In the genomic region with DNA sequence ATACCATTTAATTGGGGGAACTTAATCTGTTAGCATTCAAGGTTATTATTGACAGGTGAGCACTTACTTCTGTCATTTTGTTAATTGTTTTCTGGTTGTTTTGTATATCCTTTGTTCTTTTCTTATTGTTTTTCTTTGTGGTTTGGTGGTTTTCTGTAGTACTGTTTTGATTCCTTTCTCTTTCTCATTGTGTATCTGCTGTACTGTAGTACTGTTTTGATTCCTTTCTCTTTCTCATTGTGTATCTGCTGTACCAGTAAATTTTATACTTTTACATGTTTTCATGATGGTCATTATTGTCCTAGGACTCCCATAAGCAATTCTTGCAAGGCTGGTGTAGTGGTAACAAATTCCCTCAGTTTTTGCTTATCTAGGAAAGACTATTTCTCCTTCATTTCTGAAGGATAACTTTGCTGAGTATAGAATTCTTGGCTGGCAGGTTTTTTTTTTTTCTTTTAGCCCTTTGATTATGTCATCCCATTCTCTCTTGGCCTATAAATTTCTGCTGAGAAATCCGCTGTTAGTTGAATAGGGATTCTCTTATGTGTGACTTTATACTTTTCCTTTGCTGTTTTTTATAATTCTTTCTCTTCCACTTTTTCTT, we compare ENCODE assay signal across 9 cellular contexts. TPM values are rescaled to one million over a fixed set of nuclear protein-coding genes. Genes with fewer than 3 reads are reported as not detected.
"Had no signal": no experiment of that assay in that cellular context is flagged by ENCODE, and none has a peak within 500 bp of the region (broad histone marks: within the 10 kb centered on the region; RNA-seq: fewer than 3 reads in every experiment).

No MANE protein-coding gene starts in this region.

- H3K4me1 ChIP-seq: HAP-1 had no signal

- H3K27ac ChIP-seq: GM23248 had no signal

- ATAC-seq: HCT116 had no signal

- H3K4me3 Mint-ChIP-seq: IgD-negative memory B cell had no signal

- DNase-seq: GM23248, GOT3, H7 had no signal

- H3K4me3 ChIP-seq: GM23248, HAP-1 had no signal

- H2AFZ ChIP-seq: GM23248 had no signal

- H3K36me3 ChIP-seq: HAP-1 had no signal

- H3K4me1 Mint-ChIP-seq: IgD-negative memory B cell had no signal

- H3K9ac ChIP-seq: GM23248 had no signal

- H3K9me3 ChIP-seq: HAP-1 had no signal

- FAIRE-seq: HTR-8/SVneo had no signal

RNA-seq across cellular contexts. Expression of a gene that starts 24.1 kb away (rescaled TPM):
- total RNA-seq: GM23248, H4, HT-29 had no signal
- polyA plus RNA-seq: GM23248, IgD-negative memory B cell had no signal
